14 cellular contexts compared by ENCODE assay signal in the genomic region with DNA sequence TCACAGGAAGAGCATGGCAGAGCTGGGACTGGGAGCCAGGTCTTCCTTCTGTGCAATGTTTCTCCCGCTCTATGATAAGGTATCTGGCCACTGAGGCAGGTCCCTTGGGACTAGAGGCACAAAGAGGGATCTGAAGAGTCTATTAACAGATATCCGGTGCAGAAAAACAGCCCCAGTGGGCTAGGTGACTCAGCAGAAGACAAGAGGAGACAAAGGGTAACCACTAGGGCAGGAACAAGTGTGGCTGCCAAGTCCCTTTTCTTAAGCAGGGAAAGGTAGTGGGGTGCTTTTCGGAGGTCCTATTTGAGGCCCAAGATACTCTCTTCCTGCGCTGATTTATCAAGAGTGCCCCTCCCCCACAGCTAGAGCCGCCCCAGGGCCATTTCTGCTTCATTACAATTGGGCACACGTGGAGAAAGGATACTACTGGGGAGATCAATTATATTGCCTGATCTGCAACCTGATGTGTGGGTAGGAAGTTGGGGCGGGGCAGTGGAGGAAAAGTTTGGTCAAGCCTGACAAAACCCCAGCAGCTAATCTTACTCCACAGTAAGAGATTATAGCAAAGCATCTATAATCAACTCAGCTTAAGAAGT. TPM values are rescaled to one million over a fixed set of nuclear protein-coding genes. Genes with fewer than 3 reads are reported as not detected.
A peak's percentile ranks its signal among the peaks of the same experiment; 100 is the strongest.
DNase-seq lines count a peak whose midpoint lies in the region; ATAC-seq lines count a peak whose summit lies in the region.
"Had no signal": no experiment of that assay in that cellular context is flagged by ENCODE, and none has a peak within 500 bp of the region (broad histone marks: within the 10 kb centered on the region; RNA-seq: fewer than 3 reads in every experiment).

Gene DGAT2L6, plus strand, starts transcription at position 546 of the 596 bp plus-strand sequence. CDS start 100 bp downstream, outside the sequence.

- H2BK5ac ChIP-seq in neuronal stem cell (ENCODE audit: low read length), result no peak within 1 kb of the TSS

- DNase-seq in activated CD4-positive, alpha-beta memory T cell treated with anti-CD3 and anti-CD28 coated beads, Interleukin-2, amount 10 ng/mL, durations not matched to agents 7 days and 5 days, result no peak
- DNase-seq in activated CD4-positive, alpha-beta memory T cell treated with anti-CD3 and anti-CD28 coated beads for 36 hours, result no peak
- DNase-seq in LHCN-M2 (ENCODE audit: low read depth) (peak; percentile 25), neuronal stem cell (ENCODE audit: low spot score) (no peak), T-helper 2 cell (no peak), GM23248 (no peak)
- no peak for DNase-seq in activated naive CD4-positive, alpha-beta T cell treated with anti-CD3 and anti-CD28 coated beads, Interleukin-2, amount 50 U/mL, for 72 hours (ENCODE audit: low spot score in 2 of 2)
- DNase-seq: activated gamma-delta T cell, T-helper 9 cell had no signal

- no peak within 1 kb of the TSS for H3K23ac ChIP-seq in neuronal stem cell (ENCODE audit: low read depth, low read length, poor library complexity)

- H3K27me3 ChIP-seq in neuronal stem cell (ENCODE audit: control insufficient read depth in 3 of 3, insufficient read depth in 3 of 3, low read depth in 1 of 3, low read length in 3 of 3) (peaks cover 0 to 4% (median 0%) of the 10 kb centered on the region in 3 experiments), GM23248 (replicated peaks; ENCODE audit: insufficient read depth) (no peaks in the 10 kb centered on the region)

- H4K20me1 ChIP-seq in GM23248 (ENCODE audit: insufficient read depth), result no peaks in the 10 kb centered on the region

- H2BK15ac ChIP-seq in neuronal stem cell (ENCODE audit: low read length), result no peak within 1 kb of the TSS

- CTCF ChIA-PET in activated CD4-positive, alpha-beta memory T cell treated with anti-CD3 and anti-CD28 coated beads, Interleukin-2, amount 10 ng/mL, durations not matched to agents 7 days and 5 days (lab: Charles Lee), result no interaction called here
- CTCF ChIA-PET in activated CD4-positive, alpha-beta memory T cell treated with anti-CD3 and anti-CD28 coated beads for 36 hours (lab: Charles Lee), result no interaction called here

- H3K4me1 ChIP-seq in neuronal stem cell (ENCODE audit: control insufficient read depth in 2 of 2, insufficient read depth in 1 of 2, low read depth in 1 of 2, low read length in 2 of 2), result peaks cover 2 to 10% of the 10 kb centered on the region in 2 donors
- peaks cover 9% of the 10 kb centered on the region for H3K4me1 ChIP-seq in GM23248 (ENCODE audit: insufficient read depth)

- H3K9me3 ChIP-seq in neuronal stem cell (replicated peaks in 1 of 2; ENCODE audit: control insufficient read depth in 2 of 2, insufficient read depth in 1 of 2, low read depth in 1 of 2, low read length in 2 of 2) (no peaks in the 10 kb centered on the region), GM23248 (ENCODE audit: low read depth) (no peaks in the 10 kb centered on the region)

- no peak within 1 kb of the TSS for H3K18ac ChIP-seq in neuronal stem cell (ENCODE audit: low read length)

- no peak within 1 kb of the TSS for H3K4me2 ChIP-seq in neuronal stem cell (ENCODE audit: insufficient read depth, low read length, poor library complexity, severe bottlenecking)
- H3K4me2 ChIP-seq in GM23248 (ENCODE audit: unreplicated experiment), result no peak within 1 kb of the TSS

- no peaks in the 10 kb centered on the region for H3K79me1 ChIP-seq in neuronal stem cell (ENCODE audit: low read depth, low read length)

- H2AFZ ChIP-seq in neuronal stem cell (ENCODE audit: low read length), result peak within 1 kb of the TSS; percentile 11
- no peak within 1 kb of the TSS for H2AFZ ChIP-seq in GM23248

- intact Hi-C loops in activated CD4-positive, alpha-beta memory T cell treated with anti-CD3 and anti-CD28 coated beads for 36 hours (cut with micrococcal nuclease), result no loop called here

- no peaks in the 10 kb centered on the region for H3K79me2 ChIP-seq in GM23248 (ENCODE audit: insufficient read depth)

- H3K4ac ChIP-seq in neuronal stem cell (ENCODE audit: low read length), result no peak within 1 kb of the TSS

- H4K8ac ChIP-seq in neuronal stem cell (ENCODE audit: low read depth, low read length), result no peak within 1 kb of the TSS

- H3K36me3 Mint-ChIP-seq in activated CD4-positive, alpha-beta memory T cell treated with anti-CD3 and anti-CD28 coated beads, Interleukin-2, amount 10 ng/mL, durations not matched to agents 7 days and 5 days (ENCODE audit: low read depth), result no peaks in the 10 kb centered on the region
- no peaks in the 10 kb centered on the region for H3K36me3 Mint-ChIP-seq in activated CD4-positive, alpha-beta memory T cell treated with anti-CD3 and anti-CD28 coated beads for 36 hours
- peaks cover 0 to 10% of the 10 kb centered on the region in 2 donors for H3K36me3 Mint-ChIP-seq in activated naive CD4-positive, alpha-beta T cell treated with anti-CD3 and anti-CD28 coated beads, Interleukin-2, amount 50 U/mL, for 72 hours

- H3K27ac ChIP-seq in neuronal stem cell (replicated peaks; ENCODE audit: low read length) (no peak within 1 kb of the TSS), GM23248 (no peak within 1 kb of the TSS)
- H3K27ac ChIP-seq: HL-60 had no signal

- H3K9me3 Mint-ChIP-seq in activated CD4-positive, alpha-beta memory T cell treated with anti-CD3 and anti-CD28 coated beads, Interleukin-2, amount 10 ng/mL, durations not matched to agents 7 days and 5 days, result no peaks in the 10 kb centered on the region
- no peaks in the 10 kb centered on the region for H3K9me3 Mint-ChIP-seq in activated CD4-positive, alpha-beta memory T cell treated with anti-CD3 and anti-CD28 coated beads for 36 hours
- no peaks in the 10 kb centered on the region for H3K9me3 Mint-ChIP-seq in activated naive CD4-positive, alpha-beta T cell treated with anti-CD3 and anti-CD28 coated beads, Interleukin-2, amount 50 U/mL, for 72 hours

- no peak within 1 kb of the TSS for H2BK12ac ChIP-seq in neuronal stem cell (ENCODE audit: low read length)

- in situ Hi-C loops in GM23248 (cut with MboI), result no loop called here

- no peak within 1 kb of the TSS for H2BK120ac ChIP-seq in neuronal stem cell (ENCODE audit: low read depth, low read length)

- H3K36me3 ChIP-seq in neuronal stem cell (replicated peaks in 1 of 2; ENCODE audit: control insufficient read depth in 2 of 2, insufficient read depth in 2 of 2, low read length in 2 of 2), result no peaks in the 10 kb centered on the region
- no peaks in the 10 kb centered on the region for H3K36me3 ChIP-seq in GM23248 (ENCODE audit: low read depth)

- no peak within 1 kb of the TSS for H2AK5ac ChIP-seq in neuronal stem cell (ENCODE audit: low read depth, low read length)

- no CpG with 5 or more reads among the region's 7 CpGs for WGBS in neuronal stem cell (ENCODE audit: extremely low coverage in 2 of 2, insufficient read length in 2 of 2, insufficient replicate concordance in 1 of 2), 2 donors
- WGBS in GM23248 (ENCODE audit: low coverage in 1 of 2, low lambda C conversion rate in 2 of 2, missing lambda C conversion rate in 2 of 2), 2 experiments, result 41 to 43% methylated on average over 7 of the region's 7 CpGs

- peak within 1 kb of the TSS; percentile 23 for H3K27ac Mint-ChIP-seq in activated CD4-positive, alpha-beta memory T cell treated with anti-CD3 and anti-CD28 coated beads, Interleukin-2, amount 10 ng/mL, durations not matched to agents 7 days and 5 days
- no peak within 1 kb of the TSS for H3K27ac Mint-ChIP-seq in activated CD4-positive, alpha-beta memory T cell treated with anti-CD3 and anti-CD28 coated beads for 36 hours
- H3K27ac Mint-ChIP-seq in activated naive CD4-positive, alpha-beta T cell treated with anti-CD3 and anti-CD28 coated beads, Interleukin-2, amount 50 U/mL, for 72 hours, result peak within 1 kb of the TSS in 1 of 2 donors; percentile 58

- H3K4me3 Mint-ChIP-seq in activated CD4-positive, alpha-beta memory T cell treated with anti-CD3 and anti-CD28 coated beads, Interleukin-2, amount 10 ng/mL, durations not matched to agents 7 days and 5 days, result no peak within 1 kb of the TSS
- no peak within 1 kb of the TSS for H3K4me3 Mint-ChIP-seq in activated CD4-positive, alpha-beta memory T cell treated with anti-CD3 and anti-CD28 coated beads for 36 hours

- no peaks in the 10 kb centered on the region for H3K27me3 Mint-ChIP-seq in activated CD4-positive, alpha-beta memory T cell treated with anti-CD3 and anti-CD28 coated beads, Interleukin-2, amount 10 ng/mL, durations not matched to agents 7 days and 5 days
- H3K27me3 Mint-ChIP-seq in activated CD4-positive, alpha-beta memory T cell treated with anti-CD3 and anti-CD28 coated beads for 36 hours, result no peaks in the 10 kb centered on the region

- ATAC-seq in GM21786 (IDR thresholded peaks at IDR 0.05; ENCODE audit: unreplicated experiment), result peak; percentile 79
- no peak for ATAC-seq in activated naive CD4-positive, alpha-beta T cell treated with anti-CD3 and anti-CD28 coated beads, Interleukin-2, amount 50 U/mL, for 72 hours

- peaks cover 23% of the 10 kb centered on the region for H3K4me1 Mint-ChIP-seq in activated CD4-positive, alpha-beta memory T cell treated with anti-CD3 and anti-CD28 coated beads, Interleukin-2, amount 10 ng/mL, durations not matched to agents 7 days and 5 days
- H3K4me1 Mint-ChIP-seq in activated CD4-positive, alpha-beta memory T cell treated with anti-CD3 and anti-CD28 coated beads for 36 hours (ENCODE audit: low read depth), result peaks cover 7% of the 10 kb centered on the region

- H3K9ac ChIP-seq in neuronal stem cell (ENCODE audit: low read depth, low read length, poor library complexity), result no peak within 1 kb of the TSS
- H3K9ac ChIP-seq in GM23248, result no peak within 1 kb of the TSS

- no peak within 1 kb of the TSS for H3K14ac ChIP-seq in neuronal stem cell (ENCODE audit: low read length)

- 0 out of 2 replicates have a peak, but pooled peaks cover 5% of the 10 kb centered on the region for H3F3A ChIP-seq in GM23248 (ENCODE audit: insufficient read depth)

- H3K9me2 ChIP-seq in GM23248 (ENCODE audit: insufficient read depth), result no peaks in the 10 kb centered on the region

- H3K4me3 ChIP-seq in neuronal stem cell (ENCODE audit: low read length in 2 of 2) (no peak within 1 kb of the TSS), GM23248 (no peak within 1 kb of the TSS)

- POLR2A ChIA-PET in activated CD4-positive, alpha-beta memory T cell treated with anti-CD3 and anti-CD28 coated beads, Interleukin-2, amount 10 ng/mL, durations not matched to agents 7 days and 5 days (lab: Charles Lee), result no interaction called here
- POLR2A ChIA-PET in activated CD4-positive, alpha-beta memory T cell treated with anti-CD3 and anti-CD28 coated beads for 36 hours (lab: Charles Lee), result no interaction called here

- H4K91ac ChIP-seq in neuronal stem cell (ENCODE audit: low read depth, low read length, poor library complexity), result no peak within 1 kb of the TSS

RNA-seq across cellular contexts. Expression of gene DGAT2L6, which starts in this region (rescaled TPM):
- not detected for total RNA-seq in activated CD4-positive, alpha-beta memory T cell treated with anti-CD3 and anti-CD28 coated beads, Interleukin-2, amount 10 ng/mL, durations not matched to agents 7 days and 5 days
- not detected for total RNA-seq in activated CD4-positive, alpha-beta memory T cell treated with anti-CD3 and anti-CD28 coated beads for 36 hours
- total RNA-seq in LHCN-M2 (2014; rRNA removed), result not detected in 2 replicates
- polyA plus RNA-seq in LHCN-M2 (2012), result not detected
- polyA plus RNA-seq in neuronal stem cell (2013, experiment 1 of 2), result not detected
- polyA plus RNA-seq in neuronal stem cell (2013, experiment 2 of 2), result not detected
- not detected for total RNA-seq in activated naive CD4-positive, alpha-beta T cell treated with anti-CD3 and anti-CD28 coated beads, Interleukin-2, amount 50 U/mL, for 72 hours
- total RNA-seq in GM23248 (2014; rRNA removed; shearing (Covaris generic)), result not detected in 2 replicates
- not detected in 2 replicates for polyA plus RNA-seq in GM23248 (2016; fragmentation: Nextera tagmentation; extraction: Ambion mirVana)
- total RNA-seq: NCI-H460, subcutaneous adipose tissue had no signal
- polyA plus RNA-seq: AG04450 had no signal

Comparison
In these comparisons a context has a peak if more than half of its experiments do, and no peak if none do; other contexts are left out.
1. Peak in DNase-seq in LHCN-M2; RNA of the gene not detected or under 1 TPM.